Comparison of ENCODE assay signal across 14 cellular contexts in the genomic region with DNA sequence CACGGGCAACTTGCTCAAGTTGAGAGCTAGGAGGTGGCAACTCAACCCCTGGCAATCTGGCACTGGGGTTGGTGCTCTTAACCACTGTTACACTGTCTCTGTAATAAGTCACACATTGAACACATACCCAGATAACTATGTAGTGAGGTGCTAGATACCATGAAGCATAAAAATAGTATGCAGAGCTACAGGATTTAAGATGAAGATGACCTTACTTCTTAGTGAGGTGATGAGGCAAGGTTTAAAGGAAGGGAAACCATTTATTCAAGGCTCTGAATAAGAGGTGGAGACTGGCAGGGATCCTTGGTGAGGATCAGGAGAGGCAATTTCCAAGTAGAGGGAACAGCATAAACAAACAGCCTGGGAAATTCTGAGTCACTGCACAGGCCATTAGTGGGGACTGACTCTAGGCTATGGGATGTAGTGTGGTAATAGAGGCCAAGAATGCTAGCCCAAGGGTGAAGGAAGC.
A peak's percentile ranks its signal among the peaks of the same experiment; 100 is the strongest.
DNase-seq lines count a peak whose midpoint lies in the region; ATAC-seq and TF ChIP-seq lines count a peak whose summit lies in the region.
"Had no signal": no experiment of that assay in that cellular context is flagged by ENCODE, and none has a peak within 500 bp of the region (broad histone marks: within the 10 kb centered on the region; RNA-seq: fewer than 3 reads in every experiment).

No MANE protein-coding gene starts in this region.

- intact Hi-C loops in MCF 10A (cut with micrococcal nuclease) = no loop called here
- intact Hi-C loops in breast epithelium (cut with DNase I; ENCODE audit: low total_unique reads) = no loop called here

- H3K27ac ChIP-seq in breast epithelium = no peak overlapping the region
- H3K27ac ChIP-seq in RWPE2 (ENCODE audit: poor library complexity, severe bottlenecking) = no peak overlapping the region
- no peak overlapping the region for H3K27ac ChIP-seq in Peyer's patch
- H3K27ac ChIP-seq: 22Rv1 had no signal

- no peaks in the 10 kb centered on the region for H3K36me3 ChIP-seq in breast epithelium
- no peaks in the 10 kb centered on the region for H3K36me3 ChIP-seq in RWPE2 (ENCODE audit: low read depth)
- no peaks in the 10 kb centered on the region for H3K36me3 ChIP-seq in Peyer's patch

- POLR2A ChIA-PET in MCF 10A (lab: Yijun Ruan, JAX) = interaction anchor here (1.0 to 1.4 kb wide), 2 partner anchors 12 to 23 kb away, joined by 4 read pairs; no protein-coding TSS in a partner anchor

- no peak overlapping the region for H3K4me3 ChIP-seq in breast epithelium
- no peak overlapping the region for H3K4me3 ChIP-seq in RWPE2 (ENCODE audit: severe bottlenecking)
- no peak overlapping the region for H3K4me3 ChIP-seq in Peyer's patch

- CTCF ChIA-PET in MCF 10A (lab: Yijun Ruan, JAX) = interaction anchor here (1.0 kb wide), 1 partner anchor 58 kb away, joined by 3 read pairs; no protein-coding TSS in a partner anchor

- ATAC-seq in RWPE2 (ENCODE audit: low read depth) (peak; percentile 36; the same call in 1 of the 3 replicates), HG03045 (IDR thresholded peaks at IDR 0.05; ENCODE audit: unreplicated experiment) (no peak)

- TF ChIP-seq POLR2A in breast epithelium (IDR thresholded peaks at IDR 0.05) = no peak
- no peak for TF ChIP-seq POLR2A in Peyer's patch (IDR thresholded peaks at IDR 0.05)

- H3K27me3 ChIP-seq in breast epithelium = no peaks in the 10 kb centered on the region
- H3K27me3 ChIP-seq in RWPE2 (ENCODE audit: insufficient read depth, poor library complexity, severe bottlenecking) = no peaks in the 10 kb centered on the region
- no peaks in the 10 kb centered on the region for H3K27me3 ChIP-seq in Peyer's patch

- H3K27me3 Mint-ChIP-seq in MCF 10A (ENCODE audit: insufficient read depth, unreplicated experiment) = no peaks in the 10 kb centered on the region
- H3K27me3 Mint-ChIP-seq: activated CD4-positive, alpha-beta T cell treated with anti-CD3 and anti-CD28 coated beads, Interleukin-2, amount 10 ng/mL, durations not matched to agents 7 days and 5 days had no signal

- no peak for TF ChIP-seq CTCF in MCF 10A (IDR thresholded peaks at IDR 0.05; ENCODE audit: unreplicated experiment)
- no peak for TF ChIP-seq CTCF in breast epithelium (IDR thresholded peaks at IDR 0.05)
- TF ChIP-seq CTCF in RWPE2 (IDR thresholded peaks at IDR 0.05; ENCODE audit: poor library complexity, severe bottlenecking) = no peak
- no peak for TF ChIP-seq CTCF in Peyer's patch (IDR thresholded peaks at IDR 0.05)

- H3K9me3 Mint-ChIP-seq in MCF 10A (ENCODE audit: unreplicated experiment) = no peaks in the 10 kb centered on the region
- H3K9me3 Mint-ChIP-seq: activated CD4-positive, alpha-beta T cell treated with anti-CD3 and anti-CD28 coated beads, Interleukin-2, amount 10 ng/mL, durations not matched to agents 7 days and 5 days; activated T-cell treated with anti-CD3 and anti-CD28 coated beads, Interleukin-2, amount 50 U/mL, for 24 hours had no signal

- H3K9me3 ChIP-seq in breast epithelium (no peaks in the 10 kb centered on the region), RWPE2 (ENCODE audit: severe bottlenecking) (no peaks in the 10 kb centered on the region), Peyer's patch (no peaks in the 10 kb centered on the region)

- DNase-seq in MCF 10A (ENCODE audit: unreplicated experiment) = peak; percentile 54
- no peak for DNase-seq in breast epithelium (ENCODE audit: low spot score in 2 of 2)
- DNase-seq in RWPE2 (ENCODE audit: low spot score) = no peak
- DNase-seq in fibroblast of gingiva (ENCODE audit: low read depth) = peak; percentile 64
- DNase-seq in renal cortical epithelial cell (ENCODE audit: low read depth) = peak; percentile 93
- DNase-seq in hippocampal formation (lab: John Stamatoyannopoulos, UW) = no peak
- DNase-seq in Peyer's patch = no peak
- DNase-seq: activated CD4-positive, alpha-beta T cell treated with anti-CD3 and anti-CD28 coated beads, Interleukin-2, amount 10 ng/mL, durations not matched to agents 7 days and 5 days; activated T-cell treated with anti-CD3 and anti-CD28 coated beads, Interleukin-2, amount 50 U/mL, for 24 hours; amniotic stem cell; COR-L47; NCI-H1092 treated with DMSO at 0.1 percent for 48 hours had no signal

- no peak overlapping the region for H3K4me3 Mint-ChIP-seq in MCF 10A (ENCODE audit: unreplicated experiment)
- H3K4me3 Mint-ChIP-seq: activated CD4-positive, alpha-beta T cell treated with anti-CD3 and anti-CD28 coated beads, Interleukin-2, amount 10 ng/mL, durations not matched to agents 7 days and 5 days; activated T-cell treated with anti-CD3 and anti-CD28 coated beads, Interleukin-2, amount 50 U/mL, for 24 hours had no signal

- H3K4me1 ChIP-seq in breast epithelium (no peaks in the 10 kb centered on the region), RWPE2 (ENCODE audit: insufficient read depth, poor library complexity, severe bottlenecking) (no peaks in the 10 kb centered on the region), Peyer's patch (no peaks in the 10 kb centered on the region)

- H3K4me1 Mint-ChIP-seq in MCF 10A (ENCODE audit: insufficient read depth, unreplicated experiment) = peaks cover 8% of the 10 kb centered on the region
- H3K4me1 Mint-ChIP-seq: activated CD4-positive, alpha-beta T cell treated with anti-CD3 and anti-CD28 coated beads, Interleukin-2, amount 10 ng/mL, durations not matched to agents 7 days and 5 days had no signal

- H3K27ac Mint-ChIP-seq in MCF 10A (ENCODE audit: low read depth, unreplicated experiment) = no peak overlapping the region
- H3K27ac Mint-ChIP-seq: activated CD4-positive, alpha-beta T cell treated with anti-CD3 and anti-CD28 coated beads, Interleukin-2, amount 10 ng/mL, durations not matched to agents 7 days and 5 days; activated T-cell treated with anti-CD3 and anti-CD28 coated beads, Interleukin-2, amount 50 U/mL, for 24 hours had no signal

- BruUV-seq in MCF 10A (replicated peaks; lab: Mats Ljungman, UMichigan) = no TSS peak

- H3K36me3 Mint-ChIP-seq in MCF 10A (ENCODE audit: insufficient read depth, unreplicated experiment) = no peaks in the 10 kb centered on the region

Comparison
In these comparisons a context has a peak if more than half of its experiments do, and no peak if none do; other contexts are left out.
1. DNase-seq: peak in MCF 10A (single experiment), fibroblast of gingiva (single experiment) and renal cortical epithelial cell (single experiment); none in breast epithelium (0 of 2), RWPE2 (single experiment), hippocampal formation (0 of 2) and Peyer's patch (0 of 3).